In genomic region chr9:68389558-68389957, GRCh38 we compare ENCODE assay signal across 2 cellular contexts. TPM values are rescaled to one million over a fixed set of nuclear protein-coding genes. Genes with fewer than 3 reads are reported as not detected.
"Had no signal": no experiment of that assay in that cellular context is flagged by ENCODE, and none has a peak within 500 bp of the region (broad histone marks: within the 10 kb centered on the region; RNA-seq: fewer than 3 reads in every experiment).

No MANE protein-coding gene starts in this region.

RNA-seq across cellular contexts. Expression of gene PGM5, which starts 33.1 kb away (rescaled TPM):
- polyA plus RNA-seq: naive thymus-derived CD4-positive, alpha-beta T cell; neural cell had no signal
